In genomic region chr1:96998466-96998865, GRCh38 we compare ENCODE assay signal across 17 cellular contexts.
DNase-seq lines count a peak whose midpoint lies in the region; ATAC-seq, FAIRE-seq and TF ChIP-seq lines count a peak whose summit lies in the region.
"Had no signal": no experiment of that assay in that cellular context is flagged by ENCODE, and none has a peak within 500 bp of the region (broad histone marks: within the 10 kb centered on the region; RNA-seq: fewer than 3 reads in every experiment).

No MANE protein-coding gene starts in this region.

- H3K79me2 ChIP-seq in hepatocyte, result no peaks in the 10 kb centered on the region

- H3K4me3 ChIP-seq in SJCRH30 (no peak overlapping the region), bronchial epithelial cell (ENCODE audit: low read depth, low read length) (no peak overlapping the region), hepatocyte (no peak overlapping the region)
- H3K4me3 ChIP-seq: GM23338 had no signal

- H3K9me3 ChIP-seq in SJCRH30 (replicated peaks) (no peaks in the 10 kb centered on the region), hepatocyte (ENCODE audit: low read depth) (no peaks in the 10 kb centered on the region)
- H3K9me3 ChIP-seq: Caco-2 had no signal

- no peaks in the 10 kb centered on the region for H3K9me3 Mint-ChIP-seq in HFFc6
- peaks cover 4% of the 10 kb centered on the region for H3K9me3 Mint-ChIP-seq in stimulated activated effector memory CD8-positive, alpha-beta T cell treated with anti-CD3 and anti-CD28 coated beads, Interleukin-12 subunit alpha, Interleukin-12 subunit beta, amount 100 ng/mL, for 72 hours
- H3K9me3 Mint-ChIP-seq: CD4-positive, alpha-beta T cell; GM23338 had no signal

- H3K4me1 ChIP-seq in SJCRH30 (no peaks in the 10 kb centered on the region), hepatocyte (ENCODE audit: insufficient read depth) (no peaks in the 10 kb centered on the region)
- H3K4me1 ChIP-seq: Caco-2 had no signal

- H3K4me2 ChIP-seq in hepatocyte, result no peak overlapping the region
- H3K4me2 ChIP-seq: GM23338 had no signal

- H3K4me3 Mint-ChIP-seq in HFFc6, result no peak overlapping the region
- no peak overlapping the region for H3K4me3 Mint-ChIP-seq in stimulated activated effector memory CD8-positive, alpha-beta T cell treated with anti-CD3 and anti-CD28 coated beads, Interleukin-12 subunit alpha, Interleukin-12 subunit beta, amount 100 ng/mL, for 72 hours
- H3K4me3 Mint-ChIP-seq: CD4-positive, alpha-beta T cell; GM23338 had no signal

- no peaks in the 10 kb centered on the region for H3K36me3 ChIP-seq in SJCRH30
- H3K36me3 ChIP-seq in bronchial epithelial cell (ENCODE audit: control insufficient read depth, insufficient read depth, low read length), result no peaks in the 10 kb centered on the region
- no peaks in the 10 kb centered on the region for H3K36me3 ChIP-seq in hepatocyte (replicated peaks; ENCODE audit: insufficient read depth, low read depth)

- no peaks in the 10 kb centered on the region for H3K36me3 Mint-ChIP-seq in HFFc6 (ENCODE audit: low read depth)
- H3K36me3 Mint-ChIP-seq in stimulated activated effector memory CD8-positive, alpha-beta T cell treated with anti-CD3 and anti-CD28 coated beads, Interleukin-12 subunit alpha, Interleukin-12 subunit beta, amount 100 ng/mL, for 72 hours, result no peaks in the 10 kb centered on the region

- H3K27ac ChIP-seq in SJCRH30, result no peak overlapping the region
- no peak overlapping the region for H3K27ac ChIP-seq in hepatocyte
- H3K27ac ChIP-seq: C4-2B, HL-60 had no signal

- no peaks in the 10 kb centered on the region for H3K9me2 ChIP-seq in hepatocyte (replicated peaks; ENCODE audit: insufficient read depth)

- no peak for DNase-seq in HFFc6
- peak; percentile 6 to 27 for DNase-seq in SJCRH30
- no peak for DNase-seq in bronchial epithelial cell (ENCODE audit: low read depth)
- DNase-seq in stimulated activated effector memory CD8-positive, alpha-beta T cell treated with anti-CD3 and anti-CD28 coated beads, Interleukin-12 subunit alpha, Interleukin-12 subunit beta, amount 100 ng/mL, for 72 hours (ENCODE audit: low spot score in 2 of 2), result no peak
- DNase-seq in head of caudate nucleus, result no peak
- DNase-seq in hepatocyte (ENCODE audit: low spot score), result no peak
- DNase-seq in activated gamma-delta T cell treated with Interleukin-2 at 50 U/mL for 16 hours, result no peak
- DNase-seq: AML-193; Caco-2; CD4-positive, alpha-beta T cell; DMS79 treated with DMSO at 0.1 percent for 48 hours; GF-D8 had no signal

- H3K27ac Mint-ChIP-seq in HFFc6, result peak overlapping the region; percentile 20; the same call in 1 of the 2 replicates
- H3K27ac Mint-ChIP-seq in stimulated activated effector memory CD8-positive, alpha-beta T cell treated with anti-CD3 and anti-CD28 coated beads, Interleukin-12 subunit alpha, Interleukin-12 subunit beta, amount 100 ng/mL, for 72 hours, result no peak overlapping the region
- H3K27ac Mint-ChIP-seq: CD4-positive, alpha-beta T cell; GM23338 had no signal

- ATAC-seq in stimulated activated effector memory CD8-positive, alpha-beta T cell treated with anti-CD3 and anti-CD28 coated beads, Interleukin-12 subunit alpha, Interleukin-12 subunit beta, amount 100 ng/mL, for 72 hours, result peak; percentile 11
- ATAC-seq: GM23338 had no signal

- peak; percentile 36 for FAIRE-seq in bronchial epithelial cell (lab: Jason Lieb, UNC)
- FAIRE-seq: A204.1, D721Med had no signal

- no peak overlapping the region for H2AFZ ChIP-seq in hepatocyte

- TF ChIP-seq CTCF in HFFc6 (IDR thresholded peaks at IDR 0.05), result no peak
- TF ChIP-seq CTCF in bronchial epithelial cell (IDR thresholded peaks at IDR 0.05; ENCODE audit: insufficient read depth, low read length, severe bottlenecking), result no peak
- TF ChIP-seq CTCF in hepatocyte (IDR thresholded peaks at IDR 0.05; ENCODE audit: poor library complexity), result no peak

- peaks cover 58% of the 10 kb centered on the region for H3K4me1 Mint-ChIP-seq in HFFc6 (ENCODE audit: low read depth)
- no peaks in the 10 kb centered on the region for H3K4me1 Mint-ChIP-seq in stimulated activated effector memory CD8-positive, alpha-beta T cell treated with anti-CD3 and anti-CD28 coated beads, Interleukin-12 subunit alpha, Interleukin-12 subunit beta, amount 100 ng/mL, for 72 hours
- H3K4me1 Mint-ChIP-seq: GM23338 had no signal

- intact Hi-C loops in head of caudate nucleus (cut with DNase I), result no loop called here

- H3K27me3 Mint-ChIP-seq in HFFc6 (ENCODE audit: insufficient read depth), result peaks cover 2% of the 10 kb centered on the region; the same call in 1 of the 2 replicates

- H4K20me1 ChIP-seq in hepatocyte (ENCODE audit: insufficient read depth, poor library complexity, severe bottlenecking), result no peaks in the 10 kb centered on the region

- H3K27me3 ChIP-seq in SJCRH30 (no peaks in the 10 kb centered on the region), bronchial epithelial cell (ENCODE audit: control insufficient read depth, insufficient read depth, low read length) (no peaks in the 10 kb centered on the region), hepatocyte (no peaks in the 10 kb centered on the region)

- WGBS in hepatocyte (ENCODE audit: low lambda C conversion rate, missing lambda C conversion rate), result 88% methylated on average over 3 of the region's 3 CpGs

Comparison
In these comparisons a context has a peak if more than half of its experiments do, and no peak if none do; other contexts are left out.
1. DNase-seq: peak in SJCRH30 (2 of 2); none in HFFc6 (single experiment), bronchial epithelial cell (single experiment), stimulated activated effector memory CD8-positive, alpha-beta T cell treated with anti-CD3 and anti-CD28 coated beads, Interleukin-12 subunit alpha, Interleukin-12 subunit beta, amount 100 ng/mL, for 72 hours (0 of 2), head of caudate nucleus (0 of 42), hepatocyte (single experiment) and activated gamma-delta T cell treated with Interleukin-2 at 50 U/mL for 16 hours (single experiment).